In the genomic region with DNA sequence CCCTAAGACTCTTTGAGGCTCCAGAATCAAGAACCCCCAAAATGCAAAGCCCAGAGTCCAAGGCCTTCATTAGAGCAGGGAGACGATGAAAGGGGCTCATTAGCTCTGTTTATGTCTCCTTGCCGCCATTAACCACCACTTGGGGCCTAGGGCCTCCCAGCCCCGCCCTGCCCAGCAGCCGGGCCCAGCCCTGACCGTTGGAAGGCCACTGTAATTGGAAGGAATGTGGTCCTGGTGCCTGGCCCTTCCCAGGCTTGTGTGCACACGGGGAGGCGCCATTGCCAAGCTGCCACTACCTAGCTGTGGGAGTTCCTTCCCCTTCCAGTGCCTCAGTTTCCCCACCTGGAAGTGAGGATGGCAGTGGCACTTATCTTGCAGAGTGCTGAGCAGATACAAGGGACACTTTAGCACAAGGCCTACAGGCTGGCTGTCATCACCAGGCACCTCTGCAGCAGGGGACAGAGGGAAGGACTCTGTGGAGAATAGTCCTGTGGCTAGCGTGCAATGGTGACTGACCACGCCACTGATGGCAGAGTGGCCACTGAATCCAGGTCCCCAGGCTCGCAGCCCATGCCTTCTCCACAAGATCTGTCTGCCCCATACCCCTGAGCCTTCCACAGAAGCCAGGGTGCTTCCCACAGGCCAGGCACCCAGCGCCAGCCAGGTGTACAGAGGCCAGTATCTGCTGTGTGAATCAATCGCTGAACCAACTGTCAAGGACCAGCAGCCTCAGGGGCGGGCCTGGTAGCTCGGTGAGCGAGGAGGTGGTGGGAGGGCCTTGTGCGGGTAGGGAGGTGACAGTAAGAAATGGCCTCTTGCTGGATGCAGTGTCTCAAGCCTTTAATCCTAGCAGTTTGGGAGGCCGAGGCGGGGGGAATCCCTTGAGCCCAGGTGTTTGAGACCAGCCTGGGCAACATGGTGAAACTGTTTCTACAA, we compare ENCODE assay signal across 9 cellular contexts. TPM values are rescaled to one million over a fixed set of nuclear protein-coding genes. Genes with fewer than 3 reads are reported as not detected.
DNase-seq lines count a peak whose midpoint lies in the region; ATAC-seq and TF ChIP-seq lines count a peak whose summit lies in the region.
"Had no signal": no experiment of that assay in that cellular context is flagged by ENCODE, and none has a peak within 500 bp of the region (broad histone marks: within the 10 kb centered on the region; RNA-seq: fewer than 3 reads in every experiment).

No MANE protein-coding gene starts in this region.

- H3K27me3 Mint-ChIP-seq in CD14-positive monocyte (ENCODE audit: low read depth in 3 of 3) = peaks cover 0 to 10% (median 6%) of the 10 kb centered on the region in 3 donors
- H3K27me3 Mint-ChIP-seq in activated naive CD4-positive, alpha-beta T cell treated with anti-CD3 and anti-CD28 coated beads, Interleukin-2, amount 10 ng/mL, durations not matched to agents 7 days and 5 days = no peaks in the 10 kb centered on the region
- H3K27me3 Mint-ChIP-seq in naive thymus-derived CD4-positive, alpha-beta T cell = no peaks in the 10 kb centered on the region

- H3K9me3 ChIP-seq in HCT116 (ENCODE audit: control insufficient read depth in 1 of 2, insufficient read depth in 1 of 2, low read depth in 1 of 2, low read length in 2 of 2) = no peaks in the 10 kb centered on the region
- no peaks in the 10 kb centered on the region for H3K9me3 ChIP-seq in naive thymus-derived CD4-positive, alpha-beta T cell (ENCODE audit: control insufficient read depth in 2 of 3, low read length in 3 of 3)
- H3K9me3 ChIP-seq in OCI-LY7 (ENCODE audit: low read length) = no peaks in the 10 kb centered on the region

- TF ChIP-seq RAD21 in HCT116 (IDR thresholded peaks at IDR 0.05; ENCODE audit: low read depth) = no peak

- H3K27ac ChIP-seq in HCT116 (ENCODE audit: low read depth, low read length) (no peak overlapping the region), OCI-LY7 (ENCODE audit: low read depth, low read length, poor library complexity, severe bottlenecking) (no peak overlapping the region)
- peak overlapping the region; percentile 73 for H3K27ac ChIP-seq in naive thymus-derived CD4-positive, alpha-beta T cell (ENCODE audit: low read depth, low read length)

- no peaks in the 10 kb centered on the region; the same call in 1 of the 2 replicates for H4K20me1 ChIP-seq in HCT116 (ENCODE audit: insufficient read depth)
- peaks cover 17% of the 10 kb centered on the region for H4K20me1 ChIP-seq in OCI-LY7 (ENCODE audit: insufficient read depth, low read length)

- H3K9me2 ChIP-seq in HCT116 (ENCODE audit: insufficient read depth) (no peaks in the 10 kb centered on the region), OCI-LY7 (ENCODE audit: insufficient read depth, low read length) (no peaks in the 10 kb centered on the region)

- BruUV-seq in HCT116 (replicated peaks; lab: Mats Ljungman, UMichigan) (no TSS peak), OCI-LY7 (replicated peaks; lab: Mats Ljungman, UMichigan) (no TSS peak)

- no peak overlapping the region for H3K4me3 Mint-ChIP-seq in CD14-positive monocyte
- H3K4me3 Mint-ChIP-seq in activated naive CD4-positive, alpha-beta T cell treated with anti-CD3 and anti-CD28 coated beads, Interleukin-2, amount 10 ng/mL, durations not matched to agents 7 days and 5 days = no peak overlapping the region
- H3K4me3 Mint-ChIP-seq in naive thymus-derived CD4-positive, alpha-beta T cell = peak overlapping the region in 8 of 10 donors; percentile 6 to 65 (median 39)

- no peak overlapping the region for H3K4me3 ChIP-seq in HCT116 (replicated peaks in 1 of 2; ENCODE audit: low read depth in 1 of 2, low read length in 2 of 2)
- H3K4me3 ChIP-seq in naive thymus-derived CD4-positive, alpha-beta T cell (ENCODE audit: low read length) = peak overlapping the region; percentile 9
- H3K4me3 ChIP-seq in OCI-LY7 (ENCODE audit: low read depth, low read length, poor library complexity, severe bottlenecking) = no peak overlapping the region

- RAD21 ChIA-PET in HCT116 (lab: Charles Lee; ENCODE audit: low non-redundant PET in 1 of 2, low total read pairs in 2 of 2, uncharacterized antibody in 2 of 2, unreplicated experiment in 2 of 2) = interaction anchor here in 1 of 2 experiments (1.0 to 1.5 kb wide), 3 partner anchors 9 to 344 kb away, joined by 3 to 4 read pairs (median 3); no protein-coding TSS in a partner anchor

- CTCF ChIA-PET in HCT116 (lab: Charles Lee) = interaction anchor here (1.6 to 2.2 kb wide), 3 partner anchors 9 to 21 kb away, joined by 8 to 61 read pairs (median 20); a partner anchor contains a TSS
- CTCF ChIA-PET in activated naive CD4-positive, alpha-beta T cell treated with anti-CD3 and anti-CD28 coated beads, Interleukin-2, amount 10 ng/mL, durations not matched to agents 7 days and 5 days (lab: Charles Lee) = interaction anchor here (1.2 to 8.0 kb wide), 6 partner anchors 8 to 120 kb away, joined by 6 to 357 read pairs (median 16); a partner anchor contains a TSS
- CTCF ChIA-PET in naive thymus-derived CD4-positive, alpha-beta T cell (lab: Charles Lee) = interaction anchor here (0.7 to 9.9 kb wide), 9 partner anchors 9 to 151 kb away, joined by 3 to 161 read pairs (median 10); no protein-coding TSS in a partner anchor
- CTCF ChIA-PET in OCI-LY7 (lab: Charles Lee; ENCODE audit: unreplicated experiment) = interaction anchor here (0.5 to 1.1 kb wide), 3 partner anchors 10 to 39 kb away, joined by 3 to 7 read pairs (median 4); no protein-coding TSS in a partner anchor

- 0 out of 2 replicates have a peak overlapping the region, but pooled peaks have one; percentile 21 for H3K4me2 ChIP-seq in HCT116 (ENCODE audit: low read length)
- no peak overlapping the region for H3K4me2 ChIP-seq in OCI-LY7 (ENCODE audit: low read length)

- DNase-seq in CD14-positive monocyte (ENCODE audit: low spot score) (no peak), HCT116 (ENCODE audit: low read depth, low spot score) (no peak), pons (ENCODE audit: low spot score) (no peak), omental fat pad (ENCODE audit: low spot score) (no peak), OCI-LY7 (ENCODE audit: low spot score) (no peak)
- DNase-seq in activated naive CD4-positive, alpha-beta T cell treated with anti-CD3 and anti-CD28 coated beads, Interleukin-2, amount 10 ng/mL, durations not matched to agents 7 days and 5 days = peak; percentile 42
- DNase-seq in naive thymus-derived CD4-positive, alpha-beta T cell = no peak
- DNase-seq: DND-41 had no signal

- peaks cover 74% of the 10 kb centered on the region for H3K79me2 ChIP-seq in HCT116 (ENCODE audit: insufficient read depth, low read length)
- H3K79me2 ChIP-seq in OCI-LY7 (ENCODE audit: insufficient read depth, low read depth, low read length) = peaks cover 6% of the 10 kb centered on the region; the same call in 1 of the 2 replicates

- peaks cover 34% of the 10 kb centered on the region for H3K4me1 Mint-ChIP-seq in CD14-positive monocyte
- H3K4me1 Mint-ChIP-seq in activated naive CD4-positive, alpha-beta T cell treated with anti-CD3 and anti-CD28 coated beads, Interleukin-2, amount 10 ng/mL, durations not matched to agents 7 days and 5 days = peaks cover 91% of the 10 kb centered on the region
- H3K4me1 Mint-ChIP-seq in naive thymus-derived CD4-positive, alpha-beta T cell = peaks cover 26 to 77% (median 61%) of the 10 kb centered on the region in 7 donors

- intact Hi-C loops in CD14-positive monocyte (cut with micrococcal nuclease) (no loop called here), HCT116 (cut with micrococcal nuclease) (no loop called here), OCI-LY7 (cut with micrococcal nuclease; ENCODE audit: unreplicated experiment) (no loop called here)
- intact Hi-C loops in naive thymus-derived CD4-positive, alpha-beta T cell (cut with micrococcal nuclease) = loop anchor here in 1 of 2 donors (10.0 kb wide), 4 partner anchors 198 to 1022 kb away; a partner anchor contains a TSS

- H3K27me3 ChIP-seq in HCT116 (ENCODE audit: insufficient read depth, low read length) = no peaks in the 10 kb centered on the region
- H3K27me3 ChIP-seq in naive thymus-derived CD4-positive, alpha-beta T cell (ENCODE audit: control insufficient read depth in 2 of 2, insufficient read depth in 2 of 2, low read length in 2 of 2) = no peaks in the 10 kb centered on the region

- ATAC-seq in HCT116 (no peak), omental fat pad (ENCODE audit: low FRiP score) (no peak), HG03175 (IDR thresholded peaks at IDR 0.05; ENCODE audit: unreplicated experiment) (no peak)
- ATAC-seq in naive thymus-derived CD4-positive, alpha-beta T cell = no peak

- no peak for TF ChIP-seq POLR2A in HCT116 (IDR thresholded peaks at IDR 0.05; ENCODE audit: borderline replicate concordance, extremely low read depth, insufficient read depth, insufficient read length)

- no peaks in the 10 kb centered on the region for H3K9me3 Mint-ChIP-seq in CD14-positive monocyte
- no peaks in the 10 kb centered on the region for H3K9me3 Mint-ChIP-seq in activated naive CD4-positive, alpha-beta T cell treated with anti-CD3 and anti-CD28 coated beads, Interleukin-2, amount 10 ng/mL, durations not matched to agents 7 days and 5 days
- H3K9me3 Mint-ChIP-seq in naive thymus-derived CD4-positive, alpha-beta T cell = no peaks in the 10 kb centered on the region

- POLR2A ChIA-PET in HCT116 (lab: Charles Lee) = no interaction called here
- POLR2A ChIA-PET in naive thymus-derived CD4-positive, alpha-beta T cell (lab: Charles Lee) = interaction anchor here (1.0 to 3.1 kb wide), 8 partner anchors 10 to 112 kb away, joined by 4 to 65 read pairs (median 8); a partner anchor contains a TSS
- POLR2A ChIA-PET in OCI-LY7 (lab: Charles Lee) = interaction anchor here (0.6 kb wide), 1 partner anchor 48 kb away, joined by 6 read pairs; no protein-coding TSS in a partner anchor

- H3K4me1 ChIP-seq in HCT116 (ENCODE audit: control insufficient read depth in 1 of 2, insufficient read depth in 2 of 2, low read length in 2 of 2) (peaks cover 18 to 50% of the 10 kb centered on the region in 2 experiments), OCI-LY7 (ENCODE audit: insufficient read depth, low read length, poor library complexity, severe bottlenecking) (peaks cover 28% of the 10 kb centered on the region)
- H3K4me1 ChIP-seq in naive thymus-derived CD4-positive, alpha-beta T cell (ENCODE audit: control insufficient read depth in 2 of 2, insufficient read depth in 2 of 2, low read length in 2 of 2) = peaks cover 48 to 67% of the 10 kb centered on the region in 2 donors

- no peaks in the 10 kb centered on the region for H3K36me3 Mint-ChIP-seq in CD14-positive monocyte
- peaks cover 7% of the 10 kb centered on the region for H3K36me3 Mint-ChIP-seq in activated naive CD4-positive, alpha-beta T cell treated with anti-CD3 and anti-CD28 coated beads, Interleukin-2, amount 10 ng/mL, durations not matched to agents 7 days and 5 days
- H3K36me3 Mint-ChIP-seq in naive thymus-derived CD4-positive, alpha-beta T cell = peaks cover 0 to 1% (median 0%) of the 10 kb centered on the region in 5 donors

- peak overlapping the region; percentile 14; the same call in 1 of the 2 replicates for H3K9ac ChIP-seq in HCT116 (ENCODE audit: low read length)

- no peaks in the 10 kb centered on the region for H3K36me3 ChIP-seq in HCT116 (ENCODE audit: control insufficient read depth in 1 of 2, insufficient read depth in 2 of 2, low read length in 2 of 2)
- no peaks in the 10 kb centered on the region for H3K36me3 ChIP-seq in naive thymus-derived CD4-positive, alpha-beta T cell (ENCODE audit: control insufficient read depth in 2 of 3, insufficient read depth in 3 of 3, low read length in 3 of 3)
- H3K36me3 ChIP-seq in OCI-LY7 (ENCODE audit: insufficient read depth, low read length) = no peaks in the 10 kb centered on the region; the same call in 1 of the 2 replicates

- no peak overlapping the region for H2AFZ ChIP-seq in HCT116 (ENCODE audit: low read depth, low read length, poor library complexity, severe bottlenecking)
- no peak overlapping the region for H2AFZ ChIP-seq in OCI-LY7 (ENCODE audit: low read length)

- H3K27ac Mint-ChIP-seq in CD14-positive monocyte = peak overlapping the region in 4 of 7 donors; percentile 68 to 88 (median 75)
- H3K27ac Mint-ChIP-seq in activated naive CD4-positive, alpha-beta T cell treated with anti-CD3 and anti-CD28 coated beads, Interleukin-2, amount 10 ng/mL, durations not matched to agents 7 days and 5 days = peak overlapping the region; percentile 84
- H3K27ac Mint-ChIP-seq in naive thymus-derived CD4-positive, alpha-beta T cell = peak overlapping the region; percentile 65 to 96 (median 88)

- TF ChIP-seq CTCF in CD14-positive monocyte (IDR thresholded peaks at IDR 0.05) (no peak), HCT116 (IDR thresholded peaks at IDR 0.05 in 2 of 3, conservative IDR thresholded peaks at IDR 0.05 in 1 of 3; ENCODE audit: borderline replicate concordance in 1 of 3, insufficient read depth in 1 of 3, low read depth in 2 of 3, low read length in 2 of 3) (no peak), omental fat pad (IDR thresholded peaks at IDR 0.05) (no peak), OCI-LY7 (conservative IDR thresholded peaks at IDR 0.05; ENCODE audit: low read length) (no peak)

RNA-seq across cellular contexts. Expression of a gene that starts 20.8 kb away (rescaled TPM):
- 1 to 10 TPM; 7.1 to 8.0 TPM for polyA plus RNA-seq in CD14-positive monocyte
- total RNA-seq in HCT116 (2021; ENCODE audit: unreplicated experiment) (0.34 TPM), omental fat pad (10 to 100 TPM; 23.4 to 29.1 (median 26.9) TPM), OCI-LY7 (2022) (3.9 and 5.9 TPM in 2 replicates)
- polyA plus RNA-seq in HCT116 (2012) = not detected in 2 replicates
- total RNA-seq in naive thymus-derived CD4-positive, alpha-beta T cell = 10 to 100 TPM in 2 of 5 experiments, 1 to 10 TPM in 3; 3.4 to 14.8 (median 5.5) TPM
- polyA plus RNA-seq in naive thymus-derived CD4-positive, alpha-beta T cell = under 1 TPM in 1 of 2 donors, not detected in 1; 0.14 TPM
- 2.1 and 2.6 TPM in 2 replicates for total RNA-seq in OCI-LY7 (2014; rRNA removed; shearing (Covaris generic))

RNA-seq across cellular contexts. Expression of a gene that starts 21.9 kb away (rescaled TPM):
- polyA plus RNA-seq in CD14-positive monocyte = 1 to 10 TPM; 3.5 to 4.2 TPM
- total RNA-seq in HCT116 (2021; ENCODE audit: unreplicated experiment) (36.1 TPM), omental fat pad (100 to 1,000 TPM in 1 of 4 donors, 10 to 100 TPM in 3; 33.9 to 177 (median 68.9) TPM), OCI-LY7 (2022) (23.8 and 28.6 TPM in 2 replicates)
- 42.3 and 53.5 TPM in 2 replicates for polyA plus RNA-seq in HCT116 (2012)
- total RNA-seq in naive thymus-derived CD4-positive, alpha-beta T cell = 100 to 1,000 TPM in 2 of 5 experiments, 10 to 100 TPM in 3; 73.9 to 123 (median 79.7) TPM
- polyA plus RNA-seq in naive thymus-derived CD4-positive, alpha-beta T cell = 10 to 100 TPM; 17.8 to 35.7 TPM
- total RNA-seq in OCI-LY7 (2014; rRNA removed; shearing (Covaris generic)) = 22.0 and 28.2 TPM in 2 replicates

Comparison
In these comparisons a context has a peak if more than half of its experiments do, and no peak if none do; other contexts are left out.
1. H3K4me3 Mint-ChIP-seq: peak in naive thymus-derived CD4-positive, alpha-beta T cell (8 of 10); none in CD14-positive monocyte (0 of 2) and activated naive CD4-positive, alpha-beta T cell treated with anti-CD3 and anti-CD28 coated beads, Interleukin-2, amount 10 ng/mL, durations not matched to agents 7 days and 5 days (single experiment).
2. Peak in every context shown above with its lines, with median percentiles within 50 percentile points of each other: H3K27ac Mint-ChIP-seq.